In genomic region chr13:36251528-36251927, GRCh38 we compare ENCODE assay signal across 18 cellular contexts.
A peak's percentile ranks its signal among the peaks of the same experiment; 100 is the strongest.
DNase-seq lines count a peak whose midpoint lies in the region; ATAC-seq and TF ChIP-seq lines count a peak whose summit lies in the region.
"Had no signal": no experiment of that assay in that cellular context is flagged by ENCODE, and none has a peak within 500 bp of the region (broad histone marks: within the 10 kb centered on the region; RNA-seq: fewer than 3 reads in every experiment).

No MANE protein-coding gene starts in this region.

- no peak for TF ChIP-seq CTCF in fibroblast of pulmonary artery (IDR thresholded peaks at IDR 0.05; ENCODE audit: low read length, missing control alignments)

- intact Hi-C loops in head of caudate nucleus (cut with DNase I): no loop called here

- DNase-seq in DMS53 treated with DMSO at 0.1 percent for 48 hours (lab: John Stamatoyannopoulos, UW; ENCODE audit: unreplicated experiment): peak; percentile 28
- DNase-seq in NOMO-1 treated with DMSO at 0.1 percent for 48 hours (lab: John Stamatoyannopoulos, UW; ENCODE audit: unreplicated experiment): peak; percentile 56
- peak; percentile 21 for DNase-seq in fibroblast of pulmonary artery (ENCODE audit: low read depth)
- no peak for DNase-seq in activated gamma-delta T cell treated with Interleukin-2 at 50 U/mL for 16 hours
- DNase-seq in head of caudate nucleus: no peak
- DNase-seq: activated CD4-positive, alpha-beta T cell treated with anti-CD3 and anti-CD28 coated beads, Interleukin-2, amount 50 U/mL, for 1 hour; activated naive CD4-positive, alpha-beta T cell treated with anti-CD3 and anti-CD28 coated beads for 36 hours; body of pancreas; CD8-positive, alpha-beta memory T cell; dermis blood vessel endothelial cell; glutamatergic neuron; Karpas-422; NCI-H187; spleen; testis had no signal

- H3K4me3 ChIP-seq in fibroblast of pulmonary artery (replicated peaks; ENCODE audit: low read depth, low read length): no peak overlapping the region
- H3K4me3 ChIP-seq: body of pancreas, spleen, testis had no signal

- peak; percentile 60 for ATAC-seq in HG02798 (IDR thresholded peaks at IDR 0.05; ENCODE audit: poor library complexity, unreplicated experiment)
- no peak for ATAC-seq in GM18909 (IDR thresholded peaks at IDR 0.05; ENCODE audit: poor library complexity, unreplicated experiment)
- ATAC-seq in HG03135 (IDR thresholded peaks at IDR 0.05; ENCODE audit: unreplicated experiment): no peak
- ATAC-seq: body of pancreas had no signal

Comparison
In these comparisons a context has a peak if more than half of its experiments do, and no peak if none do; other contexts are left out.
1. DNase-seq: peak in DMS53 treated with DMSO at 0.1 percent for 48 hours (single experiment), NOMO-1 treated with DMSO at 0.1 percent for 48 hours (single experiment) and fibroblast of pulmonary artery (single experiment); none in activated gamma-delta T cell treated with Interleukin-2 at 50 U/mL for 16 hours (single experiment) and head of caudate nucleus (0 of 42).